ENCODE assay signal across 9 cellular contexts in the genomic region with DNA sequence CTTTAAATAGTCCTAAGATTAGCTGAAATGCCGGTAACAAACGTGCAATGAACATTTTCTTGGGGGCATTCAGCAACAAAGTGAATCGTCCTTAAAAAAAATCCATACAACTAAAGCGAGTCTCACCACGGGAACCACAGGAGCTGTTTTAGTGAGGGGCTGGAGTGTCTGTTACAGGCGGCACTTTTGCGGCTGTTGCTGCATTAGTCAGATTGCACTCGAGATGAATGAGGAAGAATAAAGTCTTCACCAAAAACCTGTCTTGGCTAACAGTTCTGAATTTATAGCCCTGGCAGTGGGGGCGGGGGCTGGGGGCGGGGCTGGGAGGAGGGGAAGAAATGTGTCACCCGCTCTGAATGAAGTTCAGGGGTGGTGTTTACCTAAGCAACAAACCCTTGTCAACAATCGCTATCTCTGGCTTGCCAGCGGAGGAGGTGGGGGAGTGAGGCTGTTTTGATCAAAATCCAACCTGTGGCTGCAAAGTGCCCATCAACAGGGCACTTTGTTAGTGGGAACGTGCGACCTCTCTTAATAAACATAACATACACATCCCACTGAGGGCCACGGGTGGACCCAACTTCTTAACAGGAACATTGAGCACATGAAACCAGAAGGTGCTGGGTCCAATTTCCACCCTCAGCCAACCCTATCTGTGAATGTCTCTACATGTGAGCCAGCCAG. TPM values are rescaled to one million over a fixed set of nuclear protein-coding genes. Genes with fewer than 3 reads are reported as not detected.
A peak's percentile ranks its signal among the peaks of the same experiment; 100 is the strongest.
DNase-seq lines count a peak whose midpoint lies in the region; ATAC-seq, FAIRE-seq and TF ChIP-seq lines count a peak whose summit lies in the region.
"Had no signal": no experiment of that assay in that cellular context is flagged by ENCODE, and none has a peak within 500 bp of the region (broad histone marks: within the 10 kb centered on the region; RNA-seq: fewer than 3 reads in every experiment).

No MANE protein-coding gene starts in this region.

- no TSS peak for BruUV-seq in K562 (replicated peaks; lab: Mats Ljungman, UMichigan)

- POLR2A ChIA-PET in K562 (lab: Yijun Ruan, JAX): interaction anchor here (0.8 kb wide), 1 partner anchor 8 kb away, joined by 3 read pairs; no protein-coding TSS in a partner anchor

- DNase-seq in NK-92 treated with Interleukin-12 subunit alpha and Interleukin-12 subunit beta, amount 100 ng/mL, for 24 hours (lab: John Stamatoyannopoulos, UW): peak; percentile 27
- DNase-seq in NK-92 (lab: John Stamatoyannopoulos, UW; ENCODE audit: unreplicated experiment) (no peak), T-helper 17 cell (peak; percentile 34 to 61 (median 42)), K562 (ENCODE audit: extremely low read depth in 1 of 4, low spot score in 3 of 4) (peak; percentile 83 to 88 (median 87)), lung microvascular endothelial cell (ENCODE audit: low read depth in 2 of 2) (peak; percentile 90 to 94), GOT3 (lab: John Stamatoyannopoulos, UW) (no peak)
- peak; percentile 23 to 45 for DNase-seq in stimulated activated CD8-positive, alpha-beta memory T cell treated with anti-CD3 and anti-CD28 coated beads, Interleukin-4, amount 100 ng/mL, for 4 hours (ENCODE audit: low read depth in 2 of 2, low spot score in 1 of 2)

- no peaks in the 10 kb centered on the region for H3K9me3 ChIP-seq in T-helper 17 cell (ENCODE audit: control insufficient read depth, low read length, poor library complexity, severe bottlenecking)
- H3K9me3 ChIP-seq in K562 (replicated peaks; ENCODE audit: control insufficient read depth, insufficient read depth, low read depth, low read length): no peaks in the 10 kb centered on the region

- no peaks in the 10 kb centered on the region; the same call in 2 of the 3 replicates for H3K36me3 ChIP-seq in K562 (ENCODE audit: control insufficient read depth, insufficient read depth, low read length)

- H3K4me3 ChIP-seq in K562: peak overlapping the region; percentile 14; the same call in 1 of the 2 replicates

- peak overlapping the region; percentile 67 for H3K4me2 ChIP-seq in K562 (ENCODE audit: insufficient read depth, low read length)

- peak overlapping the region; percentile 77 for H3K27ac Mint-ChIP-seq in T-helper 17 cell

- H3K27me3 ChIP-seq in K562 (ENCODE audit: control insufficient read depth in 2 of 2, insufficient read depth in 2 of 2, low read length in 2 of 2): no peaks in the 10 kb centered on the region

- H3K9ac ChIP-seq in K562 (ENCODE audit: insufficient read depth in 1 of 2, low read depth in 2 of 2, low read length in 2 of 2): peak overlapping the region; percentile 57 to 66; a peak in 3 of 4 replicates

- H2AFZ ChIP-seq in K562 (ENCODE audit: low read depth, low read length): peak overlapping the region; percentile 58

- H3K27me3 Mint-ChIP-seq in T-helper 17 cell: peaks cover 15% of the 10 kb centered on the region

- peak; percentile 71; the same call in 1 of the 2 replicates for TF ChIP-seq EP300 in K562 (IDR thresholded peaks at IDR 0.05; ENCODE audit: low read length)

- peaks cover 47 to 60% of the 10 kb centered on the region in 2 experiments for H3K4me1 ChIP-seq in K562 (replicated peaks in 1 of 2; ENCODE audit: control insufficient read depth in 2 of 2, insufficient read depth in 2 of 2, low read length in 2 of 2)

- TF ChIP-seq POLR2A in K562 (conservative IDR thresholded peaks at IDR 0.05): peak; percentile 39; the same call in 1 of the 2 replicates

- 2% methylated on average over 15 of the region's 16 CpGs for WGBS in K562 (ENCODE audit: insufficient coverage, low coverage, missing lambda C conversion rate)

- CTCF ChIA-PET in K562 (lab: Yijun Ruan, JAX; ENCODE audit: low intra/inter-chr PET ratio): no interaction called here

- TF ChIP-seq RAD21 in K562 (CRISPR knock-in tag; conservative IDR thresholded peaks at IDR 0.05 in 1 of 2, IDR thresholded peaks at IDR 0.05 in 1 of 2): no peak

- H3K79me2 ChIP-seq in K562 (ENCODE audit: control insufficient read depth, insufficient read depth, low read length): peaks cover 32% of the 10 kb centered on the region

- in situ Hi-C loops in K562 (cut with MboI): no loop called here

- no peaks in the 10 kb centered on the region for H4K20me1 ChIP-seq in K562 (replicated peaks; ENCODE audit: control insufficient read depth, insufficient read depth, low read length)

- peak; percentile 82 for FAIRE-seq in K562 (lab: Jason Lieb, UNC)
- FAIRE-seq: TTC549 had no signal

- TF ChIP-seq CTCF in K562 (IDR thresholded peaks at IDR 0.05 in 2 of 3, conservative IDR thresholded peaks at IDR 0.05 in 1 of 3; ENCODE audit: insufficient read depth in 2 of 3, low read depth in 1 of 3, low read length in 3 of 3): no peak

- ATAC-seq in T-helper 17 cell (peak; percentile 64), K562 (peak; percentile 72), GM21723 (IDR thresholded peaks at IDR 0.05; ENCODE audit: unreplicated experiment) (no peak)

- peak overlapping the region; percentile 69 for H3K4me3 Mint-ChIP-seq in T-helper 17 cell

- intact Hi-C loops in K562 (cut with micrococcal nuclease): loop anchor here (2.0 kb wide), 1 partner anchor 45 kb away; the partner anchor contains the start of gene RFX2

- H3K27ac ChIP-seq in K562 (ENCODE audit: extremely low read depth, low read depth, low read length): peak overlapping the region; percentile 82

- H3K36me3 Mint-ChIP-seq in T-helper 17 cell (ENCODE audit: low read depth): no peaks in the 10 kb centered on the region

- H3K9me1 ChIP-seq in K562 (ENCODE audit: control insufficient read depth, insufficient read depth, low read length): no peaks in the 10 kb centered on the region

- H3K4me1 Mint-ChIP-seq in T-helper 17 cell: peaks cover 58% of the 10 kb centered on the region

TF ChIP-seq in K562, 482 proteins besides CTCF, POLR2A, EP300 and RAD21 (continues in another document):
- TF ChIP-seq BRD4 (IDR thresholded peaks at IDR 0.05): peak; percentile 61; the same call in 1 of the 2 replicates
- TF ChIP-seq MTA3 (IDR thresholded peaks at IDR 0.05; ENCODE audit: borderline replicate concordance): peak; percentile 38; the same call in 1 of the 2 replicates
- no peak for TF ChIP-seq GTF2A2 (tag; IDR thresholded peaks at IDR 0.05)
- TF ChIP-seq POLR3G (IDR thresholded peaks at IDR 0.05; ENCODE audit: extremely low read depth, insufficient read length, insufficient replicate concordance): no peak
- no peak for TF ChIP-seq ZNF133 (CRISPR knock-in tag; IDR thresholded peaks at IDR 0.05)
- TF ChIP-seq SMAD4 (CRISPR knock-in tag; conservative IDR thresholded peaks at IDR 0.05): no peak
- no peak for TF ChIP-seq ZNF785 (CRISPR knock-in tag; IDR thresholded peaks at IDR 0.05)
- 0 out of 2 replicates have a peak, but pooled peaks have one; percentile 32 for TF ChIP-seq GTF2E2 (tag; IDR thresholded peaks at IDR 0.05)
- TF ChIP-seq NFIC (IDR thresholded peaks at IDR 0.05): 0 out of 2 replicates have a peak, but pooled peaks have one; percentile 10
- TF ChIP-seq FOXP1 (CRISPR knock-in tag; IDR thresholded peaks at IDR 0.05): peak; percentile 94
- TF ChIP-seq MEIS2 (IDR thresholded peaks at IDR 0.05; ENCODE audit: partially characterized antibody): peak; percentile 91
- TF ChIP-seq, protein P1, sequence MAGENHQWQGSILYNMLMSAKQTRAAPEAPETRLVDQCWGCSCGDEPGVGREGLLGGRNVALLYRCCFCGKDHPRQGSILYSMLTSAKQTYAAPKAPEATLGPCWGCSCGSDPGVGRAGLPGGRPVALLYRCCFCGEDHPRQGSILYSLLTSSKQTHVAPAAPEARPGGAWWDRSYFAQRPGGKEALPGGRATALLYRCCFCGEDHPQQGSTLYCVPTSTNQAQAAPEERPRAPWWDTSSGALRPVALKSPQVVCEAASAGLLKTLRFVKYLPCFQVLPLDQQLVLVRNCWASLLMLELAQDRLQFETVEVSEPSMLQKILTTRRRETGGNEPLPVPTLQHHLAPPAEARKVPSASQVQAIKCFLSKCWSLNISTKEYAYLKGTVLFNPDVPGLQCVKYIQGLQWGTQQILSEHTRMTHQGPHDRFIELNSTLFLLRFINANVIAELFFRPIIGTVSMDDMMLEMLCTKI (IDR thresholded peaks at IDR 0.05; ENCODE audit: partially characterized antibody): no peak
- peak; percentile 54 for TF ChIP-seq RBFOX2 (IDR thresholded peaks at IDR 0.05; ENCODE audit: low read depth, low read length)
- no peak for TF ChIP-seq CREB3L1 (IDR thresholded peaks at IDR 0.05; ENCODE audit: borderline replicate concordance, low read depth)

RNA-seq across cellular contexts. Expression of gene RFX2, which starts 44.5 kb away (rescaled TPM):
- total RNA-seq in T-helper 17 cell: 10 to 100 TPM in 1 of 2 donors, 1 to 10 TPM in 1; 9.0 to 23.3 TPM
- total RNA-seq in K562 (2011; cell fraction: chromatin; rRNA removed; ENCODE audit: low replicate concordance): 29.2 and 31.8 TPM in 2 replicates
- 18.3 and 22.4 TPM in 2 replicates for total RNA-seq in K562 (2011; cell fraction: nucleolus; rRNA removed)
- 18.6 and 20.1 TPM in 2 replicates for total RNA-seq in K562 (2011; cell fraction: nucleoplasm; rRNA removed)
- 18.7 and 24.0 TPM in 2 replicates for total RNA-seq in K562 (2014; rRNA removed)
- total RNA-seq in K562 (2014; rRNA removed; fragmentation: Illumina TruSeq; extraction: Trizol): 4.4 and 5.3 TPM in 2 replicates
- 7.4 and 7.6 TPM in 2 replicates for total RNA-seq in K562 (2015; rRNA removed; fragmentation: Illumina TruSeq; extraction: Trizol)
- total RNA-seq in K562 (2021): 18.3 and 18.9 TPM in 2 replicates
- polyA plus RNA-seq in K562 (2011; rRNA removed): 8.7 and 9.8 TPM in 2 replicates
- 14.8 and 32.1 TPM in 2 replicates for polyA plus RNA-seq in K562 (2011; cell fraction: cytosol; rRNA removed)
- 20.8 and 44.3 TPM in 2 replicates for polyA plus RNA-seq in K562 (2011; cell fraction: nucleus; rRNA removed)
- polyA plus RNA-seq in K562 (2012): 10.9 and 12.9 TPM in 2 replicates
- polyA plus RNA-seq in K562 (2014; fragmentation: Illumina TruSeq; extraction: Trizol): 9.4 and 11.3 TPM in 2 replicates
- polyA plus RNA-seq in K562 (2014; fragmentation: Nextera tagmentation; extraction: Ambion mirVana): 1 to 10 TPM; 3.6 to 4.4 TPM
- 11.1 and 11.4 TPM in 2 replicates for polyA plus RNA-seq in K562 (2014; rRNA removed)
- 8.9 and 11.7 TPM in 2 replicates for polyA minus RNA-seq in K562 (2011; rRNA and poly(A)+ RNA removed)
- 10.7 and 12.8 TPM in 2 replicates for polyA minus RNA-seq in K562 (2011; cell fraction: cytosol; rRNA and poly(A)+ RNA removed)
- 9.2 and 11.2 TPM in 2 replicates for polyA minus RNA-seq in K562 (2011; cell fraction: nucleus; rRNA and poly(A)+ RNA removed)
- 1.3 and 2.4 TPM in 2 replicates for total RNA-seq in lung microvascular endothelial cell

Comparison
In these comparisons a context has a peak if more than half of its experiments do, and no peak if none do; other contexts are left out.
1. DNase-seq: peak in NK-92 treated with Interleukin-12 subunit alpha and Interleukin-12 subunit beta, amount 100 ng/mL, for 24 hours (single experiment), T-helper 17 cell (3 of 3), K562 (4 of 4), lung microvascular endothelial cell (2 of 2) and stimulated activated CD8-positive, alpha-beta memory T cell treated with anti-CD3 and anti-CD28 coated beads, Interleukin-4, amount 100 ng/mL, for 4 hours (2 of 2); none in NK-92 (single experiment) and GOT3 (single experiment).